19 cellular contexts compared by ENCODE assay signal in genomic region chr19:51600940-51601575, GRCh38. TPM values are rescaled to one million over a fixed set of nuclear protein-coding genes. Genes with fewer than 3 reads are reported as not detected.
DNase-seq lines count a peak whose midpoint lies in the region; ATAC-seq, FAIRE-seq and TF ChIP-seq lines count a peak whose summit lies in the region.
"Had no signal": no experiment of that assay in that cellular context is flagged by ENCODE, and none has a peak within 500 bp of the region (broad histone marks: within the 10 kb centered on the region; RNA-seq: fewer than 3 reads in every experiment).

No MANE protein-coding gene starts in this region.

- no peaks in the 10 kb centered on the region for H3K9me2 ChIP-seq in GM23338 (ENCODE audit: insufficient read depth)

- H3K4me1 Mint-ChIP-seq in activated T-cell treated with anti-CD3 and anti-CD28 coated beads, Interleukin-2, amount 50 U/mL, for 24 hours (ENCODE audit: low read depth): peaks cover 6% of the 10 kb centered on the region
- H3K4me1 Mint-ChIP-seq in GM23338: no peaks in the 10 kb centered on the region
- H3K4me1 Mint-ChIP-seq in stimulated activated memory B cell treated with anti-CD40 and anti-IgM and Interleukin-4, amounts not matched to agents 10 μg/mL and 1 μg/mL and 100 μg/mL, for 72 hours: peaks cover 55% of the 10 kb centered on the region

- CTCF ChIA-PET in endothelial cell of umbilical vein (lab: Charles Lee): interaction anchor here (0.9 to 1.4 kb wide), 3 partner anchors 36 to 95 kb away, joined by 3 read pairs; no protein-coding TSS in a partner anchor

- no TSS peak for BruUV-seq in endothelial cell of umbilical vein (replicated peaks; lab: Mats Ljungman, UMichigan)

- H3K4me1 ChIP-seq in GM23338 (ENCODE audit: insufficient read depth) (no peaks in the 10 kb centered on the region; the same call in 1 of the 2 replicates), endothelial cell of umbilical vein (ENCODE audit: control insufficient read depth, extremely low read depth, insufficient read depth, low read length) (no peaks in the 10 kb centered on the region)
- H3K4me1 ChIP-seq: psoas muscle had no signal

- no peaks in the 10 kb centered on the region for H3K9me1 ChIP-seq in endothelial cell of umbilical vein (replicated peaks; ENCODE audit: control insufficient read depth, extremely low read depth, insufficient read depth, low read length)

- no peak; a peak in 1 of 4 replicates for TF ChIP-seq CTCF in GM23338 (conservative IDR thresholded peaks at IDR 0.05; ENCODE audit: low read depth in 2 of 2)
- TF ChIP-seq CTCF in endothelial cell of umbilical vein (IDR thresholded peaks at IDR 0.05; ENCODE audit: extremely low read depth in 1 of 2, insufficient read depth in 1 of 2, low read depth in 1 of 2, low read length in 2 of 2): no peak

- DNase-seq in activated T-cell treated with anti-CD3 and anti-CD28 coated beads, Interleukin-2, amount 50 U/mL, for 24 hours: peak; percentile 40
- DNase-seq in activated T-cell treated with anti-CD3 and anti-CD28 coated beads, Interleukin-2, amount 50 U/mL, for 48 hours: no peak
- DNase-seq in GM23338 (ENCODE audit: low spot score): peak; percentile 67
- DNase-seq in endothelial cell of umbilical vein (ENCODE audit: low read depth, low spot score): no peak
- no peak for DNase-seq in dedifferentiated amniotic fluid mesenchymal stem cell (ENCODE audit: extremely low spot score)
- no peak for DNase-seq in activated naive CD4-positive, alpha-beta T cell treated with anti-CD3 and anti-CD28 coated beads, Interleukin-2, amount 50 U/mL, for 16 hours
- no peak for DNase-seq in H4 (ENCODE audit: low spot score)
- DNase-seq: activated CD8-positive, alpha-beta memory T cell treated with anti-CD3 and anti-CD28 coated beads, Interleukin-2, amount 50 U/mL, for 48 hours; central memory CD4-positive, alpha-beta T cell; DMS79 treated with DMSO at 0.1 percent for 48 hours; NCI-H1105; NCI-H2171; psoas muscle; RPMI8226 had no signal

- H3K36me3 Mint-ChIP-seq in activated T-cell treated with anti-CD3 and anti-CD28 coated beads, Interleukin-2, amount 50 U/mL, for 24 hours (ENCODE audit: low read depth): no peaks in the 10 kb centered on the region
- peaks cover 11% of the 10 kb centered on the region for H3K36me3 Mint-ChIP-seq in GM23338 (ENCODE audit: low read depth)
- peaks cover 29% of the 10 kb centered on the region for H3K36me3 Mint-ChIP-seq in stimulated activated memory B cell treated with anti-CD40 and anti-IgM and Interleukin-4, amounts not matched to agents 10 μg/mL and 1 μg/mL and 100 μg/mL, for 72 hours
- H3K36me3 Mint-ChIP-seq: CD14-positive monocyte had no signal

- H3K4me3 ChIP-seq in GM23338 (peak overlapping the region; percentile 55; the same call in 1 of the 2 replicates), endothelial cell of umbilical vein (replicated peaks in 1 of 3; ENCODE audit: insufficient read depth in 1 of 3, low read depth in 1 of 3, low read length in 3 of 3) (no peak overlapping the region)
- H3K4me3 ChIP-seq: psoas muscle had no signal

- H3K79me2 ChIP-seq in GM23338 (replicated peaks; ENCODE audit: insufficient read depth) (no peaks in the 10 kb centered on the region), endothelial cell of umbilical vein (ENCODE audit: control insufficient read depth, insufficient read depth, low read length) (no peaks in the 10 kb centered on the region)

- H3K27ac ChIP-seq in GM23338 (ENCODE audit: low read depth) (no peak overlapping the region), endothelial cell of umbilical vein (ENCODE audit: insufficient read depth, low read depth, low read length) (no peak overlapping the region)
- H3K27ac ChIP-seq: psoas muscle had no signal

- peaks cover 7% of the 10 kb centered on the region for H3K9me3 Mint-ChIP-seq in activated T-cell treated with anti-CD3 and anti-CD28 coated beads, Interleukin-2, amount 50 U/mL, for 24 hours
- peaks cover 79% of the 10 kb centered on the region for H3K9me3 Mint-ChIP-seq in GM23338
- peaks cover 9% of the 10 kb centered on the region for H3K9me3 Mint-ChIP-seq in stimulated activated memory B cell treated with anti-CD40 and anti-IgM and Interleukin-4, amounts not matched to agents 10 μg/mL and 1 μg/mL and 100 μg/mL, for 72 hours

- no peaks in the 10 kb centered on the region for H3F3A ChIP-seq in GM23338 (replicated peaks; ENCODE audit: low read depth)

- no peak overlapping the region for H3K27ac Mint-ChIP-seq in activated T-cell treated with anti-CD3 and anti-CD28 coated beads, Interleukin-2, amount 50 U/mL, for 24 hours
- no peak overlapping the region for H3K27ac Mint-ChIP-seq in GM23338
- H3K27ac Mint-ChIP-seq in stimulated activated memory B cell treated with anti-CD40 and anti-IgM and Interleukin-4, amounts not matched to agents 10 μg/mL and 1 μg/mL and 100 μg/mL, for 72 hours: peak overlapping the region; percentile 99
- H3K27ac Mint-ChIP-seq: CD14-positive monocyte had no signal

- TF ChIP-seq POLR2A in endothelial cell of umbilical vein (IDR thresholded peaks at IDR 0.05; ENCODE audit: low read depth, low read length): no peak

- peak overlapping the region; percentile 93 for H2AFZ ChIP-seq in GM23338
- H2AFZ ChIP-seq in endothelial cell of umbilical vein (ENCODE audit: low read depth, low read length): no peak overlapping the region

- H3K36me3 ChIP-seq in GM23338 (ENCODE audit: insufficient read depth) (no peaks in the 10 kb centered on the region), endothelial cell of umbilical vein (ENCODE audit: control insufficient read depth in 2 of 2, extremely low read depth in 1 of 2, insufficient read depth in 2 of 2, low read length in 2 of 2) (no peaks in the 10 kb centered on the region)

- no peak overlapping the region for H3K9ac ChIP-seq in endothelial cell of umbilical vein (replicated peaks; ENCODE audit: extremely low read depth, insufficient read depth, low read length)

- POLR2A ChIA-PET in endothelial cell of umbilical vein (lab: Charles Lee): no interaction called here

- FAIRE-seq in endothelial cell of umbilical vein (lab: Jason Lieb, UNC): no peak

- H4K20me1 ChIP-seq in GM23338 (replicated peaks; ENCODE audit: insufficient read depth) (no peaks in the 10 kb centered on the region), endothelial cell of umbilical vein (replicated peaks; ENCODE audit: control insufficient read depth, extremely low read depth, insufficient read depth, low read length) (no peaks in the 10 kb centered on the region)

- peak; percentile 82 for ATAC-seq in GM23338
- ATAC-seq in stimulated activated memory B cell treated with anti-CD40 and anti-IgM and Interleukin-4, amounts not matched to agents 10 μg/mL and 1 μg/mL and 100 μg/mL, for 72 hours: peak; percentile 83
- ATAC-seq: left colon, psoas muscle had no signal

- H3K4me3 Mint-ChIP-seq in activated T-cell treated with anti-CD3 and anti-CD28 coated beads, Interleukin-2, amount 50 U/mL, for 24 hours: no peak overlapping the region
- H3K4me3 Mint-ChIP-seq in GM23338: no peak overlapping the region
- H3K4me3 Mint-ChIP-seq in stimulated activated memory B cell treated with anti-CD40 and anti-IgM and Interleukin-4, amounts not matched to agents 10 μg/mL and 1 μg/mL and 100 μg/mL, for 72 hours: peak overlapping the region; percentile 96

- H3K4me2 ChIP-seq in GM23338 (peak overlapping the region; percentile 75), endothelial cell of umbilical vein (ENCODE audit: insufficient read depth, low read length) (no peak overlapping the region)

- no peaks in the 10 kb centered on the region for H3K9me3 ChIP-seq in endothelial cell of umbilical vein (replicated peaks; ENCODE audit: control insufficient read depth, insufficient read depth, low read length)
- H3K9me3 ChIP-seq: psoas muscle had no signal

- intact Hi-C loops in endothelial cell of umbilical vein (cut with micrococcal nuclease): no loop called here

- peaks cover 34% of the 10 kb centered on the region for H3K27me3 ChIP-seq in GM23338 (ENCODE audit: insufficient read depth)
- H3K27me3 ChIP-seq in endothelial cell of umbilical vein (ENCODE audit: control insufficient read depth in 2 of 2, insufficient read depth in 2 of 2, low read length in 2 of 2): peaks cover 5 to 16% of the 10 kb centered on the region in 2 experiments

- dilution Hi-C loops in endothelial cell of umbilical vein (cut with MboI; ENCODE audit: extremely low pct_ligation_motif_present, low sequenced_read_pairs): no loop called here

- peaks cover 53% of the 10 kb centered on the region for H3K27me3 Mint-ChIP-seq in activated T-cell treated with anti-CD3 and anti-CD28 coated beads, Interleukin-2, amount 50 U/mL, for 24 hours
- peaks cover 13% of the 10 kb centered on the region for H3K27me3 Mint-ChIP-seq in GM23338 (ENCODE audit: insufficient read depth, low read depth, poor library complexity)
- no peaks in the 10 kb centered on the region for H3K27me3 Mint-ChIP-seq in stimulated activated memory B cell treated with anti-CD40 and anti-IgM and Interleukin-4, amounts not matched to agents 10 μg/mL and 1 μg/mL and 100 μg/mL, for 72 hours

RNA-seq across cellular contexts. Expression of gene SIGLEC5, which starts 29.1 kb away (rescaled TPM):
- not detected in 2 replicates for total RNA-seq in GM23338 (2014; rRNA removed; shearing (Covaris generic))
- polyA plus RNA-seq in GM23338 (2016; fragmentation: Nextera tagmentation; extraction: Ambion mirVana) (not detected in 2 replicates), endothelial cell of umbilical vein (not detected in 2 replicates)
- not detected in 2 replicates for total RNA-seq in endothelial cell of umbilical vein
- not detected in 2 replicates for polyA plus RNA-seq in endothelial cell of umbilical vein (2011; cell fraction: cytosol; rRNA removed)
- polyA plus RNA-seq in endothelial cell of umbilical vein (2011; cell fraction: nucleus; rRNA removed): not detected in 2 replicates
- not detected in 2 replicates for polyA plus RNA-seq in endothelial cell of umbilical vein (2012)
- not detected in 2 replicates for polyA minus RNA-seq in endothelial cell of umbilical vein
- polyA minus RNA-seq in endothelial cell of umbilical vein (2011; cell fraction: cytosol; rRNA and poly(A)+ RNA removed): not detected
- polyA minus RNA-seq in endothelial cell of umbilical vein (2011; cell fraction: nucleus; rRNA and poly(A)+ RNA removed): not detected in 2 replicates
- total RNA-seq in H4 (2014; rRNA removed; shearing (Covaris generic)): not detected in 2 replicates
- total RNA-seq: A172, fibroblast of villous mesenchyme, left colon had no signal

RNA-seq across cellular contexts. Expression of gene ZNF175, which starts 30.0 kb away (rescaled TPM):
- total RNA-seq in GM23338 (2014; rRNA removed; shearing (Covaris generic)): 6.3 and 7.4 TPM in 2 replicates
- polyA plus RNA-seq in GM23338 (2016; fragmentation: Nextera tagmentation; extraction: Ambion mirVana): 2.3 and 5.8 TPM in 2 replicates
- total RNA-seq in endothelial cell of umbilical vein: 16.5 and 21.4 TPM in 2 replicates
- polyA plus RNA-seq in endothelial cell of umbilical vein: 3.8 and 4.9 TPM in 2 replicates
- 5.2 and 5.9 TPM in 2 replicates for polyA plus RNA-seq in endothelial cell of umbilical vein (2011; cell fraction: cytosol; rRNA removed)
- polyA plus RNA-seq in endothelial cell of umbilical vein (2011; cell fraction: nucleus; rRNA removed): 24.7 and 27.6 TPM in 2 replicates
- polyA plus RNA-seq in endothelial cell of umbilical vein (2012): 22.4 and 31.8 TPM in 2 replicates
- polyA minus RNA-seq in endothelial cell of umbilical vein: 12.6 and 18.0 TPM in 2 replicates
- polyA minus RNA-seq in endothelial cell of umbilical vein (2011; cell fraction: cytosol; rRNA and poly(A)+ RNA removed): 3.1 TPM
- 19.1 and 27.7 TPM in 2 replicates for polyA minus RNA-seq in endothelial cell of umbilical vein (2011; cell fraction: nucleus; rRNA and poly(A)+ RNA removed)
- total RNA-seq in H4 (2014; rRNA removed; shearing (Covaris generic)): 3.1 and 5.1 TPM in 2 replicates

RNA-seq across cellular contexts. Expression of gene SIGLEC14, which starts 45.6 kb away (rescaled TPM):
- not detected in 2 replicates for total RNA-seq in GM23338 (2014; rRNA removed; shearing (Covaris generic))
- polyA plus RNA-seq in GM23338 (2016; fragmentation: Nextera tagmentation; extraction: Ambion mirVana) (0.10 TPM in 1 of 2 replicates, not detected in the other), endothelial cell of umbilical vein (0.10 and 0.14 TPM in 2 replicates)
- total RNA-seq in endothelial cell of umbilical vein: 0.58 TPM in 1 of 2 replicates, not detected in the other
- 0.05 and 0.10 TPM in 2 replicates for polyA plus RNA-seq in endothelial cell of umbilical vein (2011; cell fraction: cytosol; rRNA removed)
- 0.11 TPM in 1 of 2 replicates, not detected in the other for polyA plus RNA-seq in endothelial cell of umbilical vein (2011; cell fraction: nucleus; rRNA removed)
- polyA plus RNA-seq in endothelial cell of umbilical vein (2012): 0.13 and 0.16 TPM in 2 replicates
- polyA minus RNA-seq in endothelial cell of umbilical vein: 0.17 and 0.46 TPM in 2 replicates
- polyA minus RNA-seq in endothelial cell of umbilical vein (2011; cell fraction: cytosol; rRNA and poly(A)+ RNA removed): not detected
- polyA minus RNA-seq in endothelial cell of umbilical vein (2011; cell fraction: nucleus; rRNA and poly(A)+ RNA removed): not detected in 2 replicates
- total RNA-seq in H4 (2014; rRNA removed; shearing (Covaris generic)): not detected in 2 replicates
- total RNA-seq: A172, fibroblast of villous mesenchyme had no signal

Comparison
In these comparisons a context has a peak if more than half of its experiments do, and no peak if none do; other contexts are left out.
1. DNase-seq: peak in activated T-cell treated with anti-CD3 and anti-CD28 coated beads, Interleukin-2, amount 50 U/mL, for 24 hours (single experiment) and GM23338 (single experiment); none in activated T-cell treated with anti-CD3 and anti-CD28 coated beads, Interleukin-2, amount 50 U/mL, for 48 hours (0 of 2), endothelial cell of umbilical vein (single experiment), dedifferentiated amniotic fluid mesenchymal stem cell (single experiment), activated naive CD4-positive, alpha-beta T cell treated with anti-CD3 and anti-CD28 coated beads, Interleukin-2, amount 50 U/mL, for 16 hours (single experiment) and H4 (single experiment).